ENCODE assay signal across 8 cellular contexts in the genomic region with DNA sequence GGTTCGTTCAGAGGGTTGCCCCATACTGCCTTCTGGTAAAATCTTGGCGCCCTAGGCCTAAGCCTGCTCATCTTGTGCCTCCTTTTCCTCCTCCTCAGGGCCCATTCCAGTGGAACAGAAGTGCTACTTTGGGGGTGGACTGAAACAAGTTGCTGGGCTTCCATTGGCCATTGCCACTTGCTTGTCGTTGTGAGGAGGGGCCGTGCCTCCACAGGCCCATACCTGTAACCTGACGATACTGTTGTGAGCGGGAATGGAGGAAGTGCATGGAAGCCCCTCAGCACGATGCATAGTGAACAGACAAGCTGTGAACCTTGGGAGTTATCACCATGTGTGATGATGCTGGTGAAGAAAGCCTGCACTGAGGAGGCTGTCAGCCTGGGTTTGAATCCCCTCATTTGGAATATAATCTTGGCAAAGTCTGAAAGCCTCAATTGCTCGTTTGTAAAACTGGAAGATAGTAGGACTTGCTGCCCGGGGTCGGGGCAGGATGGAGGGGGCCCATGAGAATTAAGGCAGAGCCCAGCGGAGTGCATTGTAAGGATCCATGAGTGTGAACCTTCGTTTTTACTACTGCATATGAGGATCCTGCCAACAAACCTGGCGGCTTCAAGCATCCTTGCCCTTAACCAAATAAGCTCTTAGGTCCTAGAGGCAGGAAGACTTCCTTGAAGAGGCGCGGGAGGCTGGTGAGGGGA. TPM values are rescaled to one million over a fixed set of nuclear protein-coding genes. Genes with fewer than 3 reads are reported as not detected.
DNase-seq lines count a peak whose midpoint lies in the region; ATAC-seq and TF ChIP-seq lines count a peak whose summit lies in the region.

No MANE protein-coding gene starts in this region.

- DNase-seq in Calu3 (no peak), NT2/D1 (ENCODE audit: low read depth, low spot score) (no peak), endothelial cell (ENCODE audit: low spot score) (no peak), osteoblast (ENCODE audit: insufficient read length, low spot score, missing footprints) (no peak), inferior parietal cortex (ENCODE audit: extremely low spot score) (no peak), NCI-H2171 treated with DMSO at 0.1 percent for 48 hours (lab: John Stamatoyannopoulos, UW) (no peak), NCI-H446 treated with DMSO at 0.1 percent for 48 hours (lab: John Stamatoyannopoulos, UW) (no peak)

- H3K9me3 ChIP-seq in NT2/D1 (ENCODE audit: insufficient read depth, low read length) (no peaks in the 10 kb centered on the region), osteoblast (ENCODE audit: low read depth, low read length) (no peaks in the 10 kb centered on the region)

- intact Hi-C loops in Calu3 (cut with micrococcal nuclease; ENCODE audit: unreplicated experiment): loop anchor here (5.0 kb wide), 3 partner anchors 33 to 127 kb away; no protein-coding TSS in a partner anchor

- peaks cover 13% of the 10 kb centered on the region for H4K20me1 ChIP-seq in osteoblast (ENCODE audit: insufficient read depth, low read length)

- peaks cover 40% of the 10 kb centered on the region for H3K79me2 ChIP-seq in osteoblast (ENCODE audit: insufficient read depth, low read length)

- H2AFZ ChIP-seq in osteoblast (ENCODE audit: low read length): peak overlapping the region; percentile 73

- peak overlapping the region; percentile 42 for H3K9ac ChIP-seq in NT2/D1 (ENCODE audit: insufficient read length, low read depth)

- TF ChIP-seq CTCF in Calu3 (IDR thresholded peaks at IDR 0.05; ENCODE audit: unreplicated experiment): no peak
- no peak for TF ChIP-seq CTCF in endothelial cell (IDR thresholded peaks at IDR 0.05; ENCODE audit: unreplicated experiment)
- TF ChIP-seq CTCF in osteoblast (IDR thresholded peaks at IDR 0.05; ENCODE audit: extremely low read depth, low read depth, low read length): no peak

- peak overlapping the region; percentile 61 for H3K27ac Mint-ChIP-seq in Calu3 (ENCODE audit: unreplicated experiment)
- H3K27ac Mint-ChIP-seq in endothelial cell (ENCODE audit: unreplicated experiment): no peak overlapping the region

- no peaks in the 10 kb centered on the region for H3K27me3 Mint-ChIP-seq in Calu3 (ENCODE audit: unreplicated experiment)
- peaks cover 7% of the 10 kb centered on the region for H3K27me3 Mint-ChIP-seq in endothelial cell (ENCODE audit: unreplicated experiment)

- H3K9me3 Mint-ChIP-seq in Calu3 (ENCODE audit: low read depth, unreplicated experiment) (no peaks in the 10 kb centered on the region), endothelial cell (ENCODE audit: unreplicated experiment) (no peaks in the 10 kb centered on the region)

- H3K4me2 ChIP-seq in osteoblast (ENCODE audit: insufficient read depth, low read length): peak overlapping the region; percentile 97

- peaks cover 19% of the 10 kb centered on the region for H3K36me3 Mint-ChIP-seq in Calu3 (ENCODE audit: insufficient read depth, unreplicated experiment)
- H3K36me3 Mint-ChIP-seq in endothelial cell (ENCODE audit: low read depth, unreplicated experiment): no peaks in the 10 kb centered on the region

- H3K4me1 Mint-ChIP-seq in Calu3 (ENCODE audit: low read depth, unreplicated experiment) (peaks cover 31% of the 10 kb centered on the region), endothelial cell (ENCODE audit: unreplicated experiment) (peaks cover 35% of the 10 kb centered on the region)

- H3K4me3 ChIP-seq in NT2/D1 (ENCODE audit: insufficient read length, low read depth) (peak overlapping the region; percentile 18), osteoblast (ENCODE audit: insufficient read depth, low read length) (peak overlapping the region; percentile 95)

- H3K4me1 ChIP-seq in NT2/D1 (ENCODE audit: insufficient read depth, insufficient read length) (peaks cover 4% of the 10 kb centered on the region), osteoblast (ENCODE audit: insufficient read depth, low read length) (peaks cover 47% of the 10 kb centered on the region)

- peaks cover 3% of the 10 kb centered on the region for H3K27me3 ChIP-seq in NT2/D1 (ENCODE audit: insufficient read depth, insufficient read length)
- H3K27me3 ChIP-seq in osteoblast (ENCODE audit: insufficient read depth, low read length): no peaks in the 10 kb centered on the region

- peak overlapping the region; percentile 83 for H3K4me3 Mint-ChIP-seq in Calu3 (ENCODE audit: low read depth, unreplicated experiment)
- peak overlapping the region; percentile 92 for H3K4me3 Mint-ChIP-seq in endothelial cell (ENCODE audit: unreplicated experiment)

- BruUV-seq in Calu3 (replicated peaks; lab: Mats Ljungman, UMichigan): no TSS peak

- no peak for ATAC-seq in GM18909 (IDR thresholded peaks at IDR 0.05; ENCODE audit: poor library complexity, unreplicated experiment)

- H3K36me3 ChIP-seq in NT2/D1 (ENCODE audit: insufficient read depth, insufficient read length, low read length): peaks cover 3% of the 10 kb centered on the region
- H3K36me3 ChIP-seq in osteoblast (ENCODE audit: insufficient read depth, low read length): peaks cover 7% of the 10 kb centered on the region

- peak overlapping the region; percentile 13 for H3K27ac ChIP-seq in osteoblast (ENCODE audit: low read depth, low read length)

- CTCF ChIA-PET in Calu3 (lab: Charles Lee): interaction anchor here (0.5 kb wide), 1 partner anchor 125 kb away, joined by 4 read pairs; no protein-coding TSS in a partner anchor

RNA-seq across cellular contexts. Expression of a gene that starts 0.7 kb away (rescaled TPM):
- total RNA-seq in Calu3 (2022) (12.6 and 12.7 TPM in 2 replicates), endothelial cell (ENCODE audit: unreplicated experiment) (31.0 TPM), osteoblast (70.1 and 81.8 TPM in 2 replicates)
